Comparison of ENCODE assay signal across 8 cellular contexts in genomic region chrX:102516314-102516936, GRCh38. TPM values are rescaled to one million over a fixed set of nuclear protein-coding genes. Genes with fewer than 3 reads are reported as not detected.
A peak's percentile ranks its signal among the peaks of the same experiment; 100 is the strongest.
DNase-seq lines count a peak whose midpoint lies in the region; ATAC-seq and TF ChIP-seq lines count a peak whose summit lies in the region.

TSS of gene TMSB15A (minus strand) at chrX:102516739.

- H3K27ac ChIP-seq in muscle layer of colon (ENCODE audit: low read depth, low read length), result no peak within 1 kb of the TSS

- no peaks in the 10 kb centered on the region for H3K27me3 Mint-ChIP-seq in Caco-2 (ENCODE audit: insufficient read depth, unreplicated experiment)

- H3K9me3 ChIP-seq in muscle layer of colon (ENCODE audit: low read length) (no peaks in the 10 kb centered on the region), Caco-2 (no peaks in the 10 kb centered on the region)

- no TSS peak for BruUV-seq in Caco-2 (replicated peaks; lab: Mats Ljungman, UMichigan)

- H3K4me1 ChIP-seq in muscle layer of colon (ENCODE audit: insufficient read depth, low read length) (peaks cover 4% of the 10 kb centered on the region), Caco-2 (peaks cover 6% of the 10 kb centered on the region; the same call in 1 of the 2 replicates)

- H3K9ac ChIP-seq in muscle layer of colon (ENCODE audit: low read length), result no peak within 1 kb of the TSS

- no peak within 1 kb of the TSS for H3K4me3 Mint-ChIP-seq in Caco-2 (ENCODE audit: unreplicated experiment)

- intact Hi-C loops in Caco-2 (cut with micrococcal nuclease; ENCODE audit: unreplicated experiment), result loop anchor here (10.0 kb wide), 1 partner anchor 348 kb away; no protein-coding TSS in a partner anchor

- H3K27ac Mint-ChIP-seq in Caco-2 (ENCODE audit: unreplicated experiment), result no peak within 1 kb of the TSS

- DNase-seq in NCI-H748 treated with DMSO at 0.1 percent for 48 hours (lab: John Stamatoyannopoulos, UW) (peak; percentile 58), Caco-2 (no peak)
- DNase-seq in activated T-cell treated with anti-CD3 and anti-CD28 coated beads, Interleukin-2, amount 50 U/mL, for 48 hours, result peak; percentile 64 to 73
- DNase-seq in stimulated activated CD8-positive, alpha-beta memory T cell treated with anti-CD3 and anti-CD28 coated beads, Interleukin-4, amount 100 ng/mL, for 24 hours (ENCODE audit: low read depth), result peak; percentile 48

- H3K4me3 ChIP-seq in muscle layer of colon (ENCODE audit: low read depth in 1 of 2, low read length in 2 of 2), result peak within 1 kb of the TSS; percentile 25 to 48
- no peak within 1 kb of the TSS for H3K4me3 ChIP-seq in Caco-2 (ENCODE audit: low read depth, low read length)

- H3K36me3 ChIP-seq in muscle layer of colon (ENCODE audit: insufficient read depth, low read length), result no peaks in the 10 kb centered on the region
- H3K36me3 ChIP-seq in Caco-2 (ENCODE audit: control insufficient read depth, insufficient read depth, low read length), result no peaks in the 10 kb centered on the region

- POLR2A ChIA-PET in Caco-2 (lab: Charles Lee), result no interaction called here

- ATAC-seq in GM18868 (IDR thresholded peaks at IDR 0.05; ENCODE audit: unreplicated experiment) (peak; percentile 97), HG03354 (IDR thresholded peaks at IDR 0.05; ENCODE audit: poor library complexity, severe bottlenecking, unreplicated experiment) (peak; percentile 94), esophagus mucosa (peak; percentile 62)

- TF ChIP-seq CTCF in Caco-2 (IDR thresholded peaks at IDR 0.05; ENCODE audit: insufficient read depth in 1 of 2, low read depth in 1 of 2, low read length in 1 of 2, severe bottlenecking in 1 of 2, unreplicated experiment in 1 of 2), result no peak

- H3K27me3 ChIP-seq in muscle layer of colon (ENCODE audit: control insufficient read depth in 1 of 2, insufficient read depth in 2 of 2, low read length in 2 of 2) (peaks cover 0 to 18% of the 10 kb centered on the region in 2 donors), Caco-2 (replicated peaks; ENCODE audit: control insufficient read depth, insufficient read depth, low read length) (no peaks in the 10 kb centered on the region)

- H3K9me3 Mint-ChIP-seq in Caco-2 (ENCODE audit: unreplicated experiment), result no peaks in the 10 kb centered on the region

- CTCF ChIA-PET in Caco-2 (lab: Charles Lee), result interaction anchor here (0.6 kb wide), 1 partner anchor 334 kb away, joined by 3 read pairs; no protein-coding TSS in a partner anchor

- peaks cover 9% of the 10 kb centered on the region for H3K4me1 Mint-ChIP-seq in Caco-2 (ENCODE audit: low read depth, unreplicated experiment)

- no peaks in the 10 kb centered on the region for H3K36me3 Mint-ChIP-seq in Caco-2 (ENCODE audit: insufficient read depth, unreplicated experiment)

RNA-seq across cellular contexts. Expression of gene TMSB15A, which starts in this region (rescaled TPM):
- total RNA-seq in esophagus mucosa (not detected), Caco-2 (2022) (not detected in 2 replicates)

Comparison
In these comparisons a context has a peak if more than half of its experiments do, and no peak if none do; other contexts are left out.
1. Peak in ATAC-seq in esophagus mucosa; RNA of the gene not detected or under 1 TPM.
2. DNase-seq: peak in NCI-H748 treated with DMSO at 0.1 percent for 48 hours (single experiment), activated T-cell treated with anti-CD3 and anti-CD28 coated beads, Interleukin-2, amount 50 U/mL, for 48 hours (2 of 2) and stimulated activated CD8-positive, alpha-beta memory T cell treated with anti-CD3 and anti-CD28 coated beads, Interleukin-4, amount 100 ng/mL, for 24 hours (single experiment); none in Caco-2 (0 of 2).
3. Peak in every context shown above with its lines, with median percentiles within 50 percentile points of each other: ATAC-seq.